1 cellular context compared by ENCODE assay signal in the genomic region with DNA sequence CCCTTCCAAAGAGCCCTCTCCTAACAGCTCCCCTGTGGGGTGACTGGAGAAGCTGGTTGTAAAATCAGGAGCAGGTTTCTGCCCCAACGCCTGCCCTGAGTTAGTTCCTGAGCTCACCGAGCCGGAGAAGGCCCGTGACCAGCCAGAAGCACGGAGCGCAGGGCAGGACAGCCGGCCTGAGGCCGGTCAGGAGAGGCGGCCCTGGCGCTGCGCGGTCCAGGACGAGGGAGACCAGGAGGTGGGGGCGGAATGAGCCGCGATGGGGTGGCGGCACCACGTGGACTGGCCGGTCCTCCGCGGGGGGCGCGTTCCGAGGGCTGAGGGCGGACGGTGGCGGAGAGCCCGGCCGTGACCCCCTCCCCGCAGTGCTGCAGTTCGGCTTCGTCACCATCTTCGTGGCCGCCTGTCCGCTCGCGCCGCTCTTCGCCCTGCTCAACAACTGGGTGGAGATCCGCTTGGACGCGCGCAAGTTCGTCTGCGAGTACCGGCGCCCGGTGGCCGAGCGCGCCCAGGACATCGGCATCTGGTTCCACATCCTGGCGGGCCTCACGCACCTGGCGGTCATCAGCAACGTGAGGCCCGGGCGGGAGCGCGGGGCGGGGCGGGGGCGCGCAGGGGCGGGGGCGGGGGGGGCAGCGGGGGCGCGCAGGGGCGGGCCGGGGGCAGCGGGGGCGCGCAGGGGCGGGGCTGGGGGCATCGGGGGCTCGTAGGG.
TF ChIP-seq lines count a peak whose summit lies in the region.

No MANE protein-coding gene starts in this region.

TF ChIP-seq in H1, 55 proteins besides CTCF, POLR2A, EP300 and RAD21:
- TF ChIP-seq RBBP5 (IDR thresholded peaks at IDR 0.05; ENCODE audit: borderline replicate concordance, low read depth, low read length) (no peak; the same call in 1 of the 2 replicates), CTBP2 (IDR thresholded peaks at IDR 0.05; ENCODE audit: borderline replicate concordance, insufficient read depth, insufficient read length, low read length) (no peak), JUND (IDR thresholded peaks at IDR 0.05; ENCODE audit: low read length) (no peak), CREB1 (IDR thresholded peaks at IDR 0.05) (no peak), BCL11A (IDR thresholded peaks at IDR 0.05; ENCODE audit: low read depth in 2 of 2, low read length in 2 of 2) (no peak), TEAD4 (IDR thresholded peaks at IDR 0.05; ENCODE audit: low read depth, low read length) (no peak), SP4 (IDR thresholded peaks at IDR 0.05; ENCODE audit: low read length) (no peak), ATF3 (IDR thresholded peaks at IDR 0.05; ENCODE audit: insufficient read depth, low read depth, low read length) (no peak), POLR2AphosphoS5 (IDR thresholded peaks at IDR 0.05; ENCODE audit: low read depth, low read length) (peak; percentile 36; the same call in 1 of the 2 replicates), TAF1 (IDR thresholded peaks at IDR 0.05; ENCODE audit: low read depth, low read length) (peak; percentile 47; the same call in 1 of the 2 replicates), ASH2L (IDR thresholded peaks at IDR 0.05; ENCODE audit: low read length) (peak; percentile 55), CEBPB (IDR thresholded peaks at IDR 0.05; ENCODE audit: low read depth, low read length) (no peak), PHF8 (conservative IDR thresholded peaks at IDR 0.05; ENCODE audit: low read depth, low read length) (peak; percentile 31), MAX (IDR thresholded peaks at IDR 0.05) (peak; percentile 94), RXRA (IDR thresholded peaks at IDR 0.05; ENCODE audit: insufficient read depth, low read depth, low read length) (no peak), TBP (IDR thresholded peaks at IDR 0.05; ENCODE audit: low read depth, low read length) (no peak), TCF12 (IDR thresholded peaks at IDR 0.05; ENCODE audit: low read depth, low read length) (no peak), KDM4A (IDR thresholded peaks at IDR 0.05; ENCODE audit: low read depth, low read length, severe bottlenecking) (peak; percentile 42), EGR1 (IDR thresholded peaks at IDR 0.05; ENCODE audit: borderline replicate concordance, low read depth, low read length) (no peak), CHD2 (IDR thresholded peaks at IDR 0.05; ENCODE audit: low read length) (no peak), GABPA (IDR thresholded peaks at IDR 0.05; ENCODE audit: borderline replicate concordance, insufficient read depth, low read length) (0 out of 2 replicates have a peak, but pooled peaks have one; percentile 54), SP1 (IDR thresholded peaks at IDR 0.05; ENCODE audit: low read depth, low read length) (no peak), SUZ12 (IDR thresholded peaks at IDR 0.05; ENCODE audit: low read length) (no peak), CHD7 (IDR thresholded peaks at IDR 0.05; ENCODE audit: insufficient replicate concordance, low read length) (no peak)
- TF ChIP-seq, protein P1, sequence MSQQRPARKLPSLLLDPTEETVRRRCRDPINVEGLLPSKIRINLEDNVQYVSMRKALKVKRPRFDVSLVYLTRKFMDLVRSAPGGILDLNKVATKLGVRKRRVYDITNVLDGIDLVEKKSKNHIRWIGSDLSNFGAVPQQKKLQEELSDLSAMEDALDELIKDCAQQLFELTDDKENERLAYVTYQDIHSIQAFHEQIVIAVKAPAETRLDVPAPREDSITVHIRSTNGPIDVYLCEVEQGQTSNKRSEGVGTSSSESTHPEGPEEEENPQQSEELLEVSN (IDR thresholded peaks at IDR 0.05) = peak; percentile 75
- TF ChIP-seq, protein P2, sequence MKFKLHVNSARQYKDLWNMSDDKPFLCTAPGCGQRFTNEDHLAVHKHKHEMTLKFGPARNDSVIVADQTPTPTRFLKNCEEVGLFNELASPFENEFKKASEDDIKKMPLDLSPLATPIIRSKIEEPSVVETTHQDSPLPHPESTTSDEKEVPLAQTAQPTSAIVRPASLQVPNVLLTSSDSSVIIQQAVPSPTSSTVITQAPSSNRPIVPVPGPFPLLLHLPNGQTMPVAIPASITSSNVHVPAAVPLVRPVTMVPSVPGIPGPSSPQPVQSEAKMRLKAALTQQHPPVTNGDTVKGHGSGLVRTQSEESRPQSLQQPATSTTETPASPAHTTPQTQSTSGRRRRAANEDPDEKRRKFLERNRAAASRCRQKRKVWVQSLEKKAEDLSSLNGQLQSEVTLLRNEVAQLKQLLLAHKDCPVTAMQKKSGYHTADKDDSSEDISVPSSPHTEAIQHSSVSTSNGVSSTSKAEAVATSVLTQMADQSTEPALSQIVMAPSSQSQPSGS (IDR thresholded peaks at IDR 0.05; ENCODE audit: low read length) = no peak
